ENCODE assay signal across 17 cellular contexts in genomic region chr13:21948781-21949474, GRCh38.
DNase-seq lines count a peak whose midpoint lies in the region; ATAC-seq, FAIRE-seq and TF ChIP-seq lines count a peak whose summit lies in the region.
"Had no signal": no experiment of that assay in that cellular context is flagged by ENCODE, and none has a peak within 500 bp of the region (broad histone marks: within the 10 kb centered on the region; RNA-seq: fewer than 3 reads in every experiment).

No MANE protein-coding gene starts in this region.

- BruUV-seq in GM12878 (replicated peaks; lab: Mats Ljungman, UMichigan): no TSS peak

- no peaks in the 10 kb centered on the region for H3K36me3 ChIP-seq in GM12878 (ENCODE audit: control insufficient read depth in 2 of 2, insufficient read depth in 2 of 2, low read length in 1 of 2)
- H3K36me3 ChIP-seq in CD4-positive, alpha-beta memory T cell (ENCODE audit: insufficient read depth, low read length): no peaks in the 10 kb centered on the region
- H3K36me3 ChIP-seq: breast epithelium, sigmoid colon, WERI-Rb-1 had no signal

- H3K4me3 Mint-ChIP-seq in CD4-positive, alpha-beta memory T cell: no peak overlapping the region
- H3K4me3 Mint-ChIP-seq: activated naive CD4-positive, alpha-beta T cell treated with anti-CD3 and anti-CD28 coated beads, Interleukin-2, amount 50 U/mL, for 24 hours; neural crest cell; stimulated activated effector memory CD8-positive, alpha-beta T cell treated with anti-CD3 and anti-CD28 coated beads, Interleukin-12 subunit alpha, Interleukin-12 subunit beta, amount 100 ng/mL, for 72 hours had no signal

- H3K4me3 ChIP-seq in GM12878: no peak overlapping the region
- H3K4me3 ChIP-seq in CD4-positive, alpha-beta memory T cell (ENCODE audit: low read length in 2 of 2): no peak overlapping the region
- H3K4me3 ChIP-seq: breast epithelium, sigmoid colon had no signal

- H3K9ac ChIP-seq in GM12878 (ENCODE audit: control insufficient read depth, insufficient read depth, low read length): no peak overlapping the region

- H3K9me3 Mint-ChIP-seq in CD4-positive, alpha-beta memory T cell: peaks cover 2 to 34% (median 21%) of the 10 kb centered on the region in 8 donors
- H3K9me3 Mint-ChIP-seq: activated naive CD4-positive, alpha-beta T cell treated with anti-CD3 and anti-CD28 coated beads, Interleukin-2, amount 50 U/mL, for 24 hours had no signal

- peak overlapping the region; percentile 7; the same call in 1 of the 2 replicates for H2AFZ ChIP-seq in GM12878 (ENCODE audit: control insufficient read depth, low read depth, low read length)

- WGBS in GM12878 (ENCODE audit: insufficient coverage, insufficient replicate concordance, low lambda C conversion rate, missing lambda C conversion rate): 1% methylated on average over 9 of the region's 15 CpGs

- H3K27ac ChIP-seq in GM12878 (ENCODE audit: control insufficient read depth, insufficient read depth): no peak overlapping the region
- H3K27ac ChIP-seq in CD4-positive, alpha-beta memory T cell (ENCODE audit: low read depth, low read length): no peak overlapping the region
- H3K27ac ChIP-seq: breast epithelium, sigmoid colon, WERI-Rb-1 had no signal

- intact Hi-C loops in GM12878 (cut with micrococcal nuclease; ENCODE audit: unreplicated experiment): no loop called here
- intact Hi-C loops in CD4-positive, alpha-beta memory T cell (cut with micrococcal nuclease): no loop called here

- H3K4me2 ChIP-seq in GM12878 (ENCODE audit: control insufficient read depth, insufficient read depth): no peak overlapping the region

- RAD21 ChIA-PET in GM12878 (lab: Charles Lee; ENCODE audit: unreplicated experiment): no interaction called here

- no peak for TF ChIP-seq EP300 in GM12878 (IDR thresholded peaks at IDR 0.05; ENCODE audit: borderline replicate concordance in 1 of 2, control insufficient read depth in 1 of 2, low read depth in 2 of 2, low read length in 2 of 2)

- POLR2A ChIA-PET in GM12878 (lab: Charles Lee): no interaction called here
- POLR2A ChIA-PET in CD4-positive, alpha-beta memory T cell (lab: Charles Lee; ENCODE audit: partially characterized antibody): no interaction called here

- TF ChIP-seq CTCF in GM12878 (IDR thresholded peaks at IDR 0.05 in 2 of 3, conservative IDR thresholded peaks at IDR 0.05 in 1 of 3; ENCODE audit: control insufficient read depth in 2 of 3, extremely low read depth in 1 of 3, insufficient read depth in 1 of 3, low read depth in 3 of 3, low read length in 3 of 3): no peak

- no peaks in the 10 kb centered on the region for H3K27me3 Mint-ChIP-seq in CD4-positive, alpha-beta memory T cell

- DNase-seq in GM12878 (ENCODE audit: low read depth, low spot score): no peak
- no peak for DNase-seq in CD4-positive, alpha-beta memory T cell
- no peak for DNase-seq in GM19240 (ENCODE audit: insufficient read length, low spot score)
- DNase-seq in activated CD4-positive, alpha-beta T cell treated with anti-CD3 and anti-CD28 coated beads, Interleukin-2, amount 50 U/mL, for 48 hours: no peak
- DNase-seq: NCI-H345; sigmoid colon; stimulated activated CD4-positive, alpha-beta T cell treated with anti-CD3 and anti-CD28 coated beads, Interleukin-4, amount 100 ng/mL, for 4 hours; WERI-Rb-1 had no signal

- H3K4me1 ChIP-seq in GM12878 (ENCODE audit: control insufficient read depth, insufficient read depth, low read length): no peaks in the 10 kb centered on the region; the same call in 1 of the 2 replicates
- no peaks in the 10 kb centered on the region for H3K4me1 ChIP-seq in CD4-positive, alpha-beta memory T cell (ENCODE audit: insufficient read depth, low read length)
- H3K4me1 ChIP-seq: breast epithelium, sigmoid colon had no signal

- no peak for TF ChIP-seq POLR2A in GM12878 (IDR thresholded peaks at IDR 0.05; ENCODE audit: low read depth, low read length)

- no peaks in the 10 kb centered on the region for H3K4me1 Mint-ChIP-seq in CD4-positive, alpha-beta memory T cell
- H3K4me1 Mint-ChIP-seq: neural crest cell; stimulated activated effector memory CD8-positive, alpha-beta T cell treated with anti-CD3 and anti-CD28 coated beads, Interleukin-12 subunit alpha, Interleukin-12 subunit beta, amount 100 ng/mL, for 72 hours had no signal

- TF ChIP-seq RAD21 in GM12878 (IDR thresholded peaks at IDR 0.05; ENCODE audit: insufficient read depth, low read depth, low read length): no peak

- CTCF ChIA-PET in GM12878 (lab: Yijun Ruan, JAX): interaction anchor here (0.6 kb wide), 1 partner anchor 42 kb away, joined by 5 read pairs; no protein-coding TSS in a partner anchor
- CTCF ChIA-PET in CD4-positive, alpha-beta memory T cell (lab: Charles Lee; ENCODE audit: partially characterized antibody): no interaction called here

- SMC1A ChIA-PET in GM12878 (lab: Charles Lee; ENCODE audit: uncharacterized antibody, unreplicated experiment): no interaction called here

- FAIRE-seq in GM12878 (lab: Jason Lieb, UNC): no peak
- FAIRE-seq: GM12891 had no signal

- ATAC-seq in GM18858 (IDR thresholded peaks at IDR 0.05; ENCODE audit: unreplicated experiment): peak; percentile 59
- peak; percentile 62 for ATAC-seq in GM21423 (IDR thresholded peaks at IDR 0.05; ENCODE audit: unreplicated experiment)
- peak; percentile 74 for ATAC-seq in HG03045 (IDR thresholded peaks at IDR 0.05; ENCODE audit: unreplicated experiment)
- no peak for ATAC-seq in GM12878
- ATAC-seq in GM18520 (IDR thresholded peaks at IDR 0.05; ENCODE audit: unreplicated experiment): no peak
- ATAC-seq: stimulated activated effector memory CD8-positive, alpha-beta T cell treated with anti-CD3 and anti-CD28 coated beads, Interleukin-12 subunit alpha, Interleukin-12 subunit beta, amount 100 ng/mL, for 72 hours had no signal

- no peaks in the 10 kb centered on the region for H3K27me3 ChIP-seq in GM12878 (replicated peaks in 1 of 2; ENCODE audit: control insufficient read depth in 2 of 2, insufficient read depth in 2 of 2, low read length in 1 of 2)
- H3K27me3 ChIP-seq in CD4-positive, alpha-beta memory T cell (ENCODE audit: insufficient read depth, low read length): no peaks in the 10 kb centered on the region
- H3K27me3 ChIP-seq: breast epithelium, sigmoid colon had no signal

- H3K36me3 Mint-ChIP-seq in CD4-positive, alpha-beta memory T cell: peaks cover 6 to 10% of the 10 kb centered on the region in 2 donors
- H3K36me3 Mint-ChIP-seq: stimulated activated effector memory CD8-positive, alpha-beta T cell treated with anti-CD3 and anti-CD28 coated beads, Interleukin-12 subunit alpha, Interleukin-12 subunit beta, amount 100 ng/mL, for 72 hours had no signal

- H3K79me2 ChIP-seq in GM12878 (ENCODE audit: control insufficient read depth, insufficient read depth, low read length): no peaks in the 10 kb centered on the region

- no peak overlapping the region for H3K27ac Mint-ChIP-seq in CD4-positive, alpha-beta memory T cell
- H3K27ac Mint-ChIP-seq: activated naive CD4-positive, alpha-beta T cell treated with anti-CD3 and anti-CD28 coated beads, Interleukin-2, amount 50 U/mL, for 24 hours; stimulated activated effector memory CD8-positive, alpha-beta T cell treated with anti-CD3 and anti-CD28 coated beads, Interleukin-12 subunit alpha, Interleukin-12 subunit beta, amount 100 ng/mL, for 72 hours had no signal

- in situ Hi-C loops in GM12878 (cut with MboI): no loop called here

- peaks cover 3% of the 10 kb centered on the region; the same call in 1 of the 3 replicates for H3K9me3 ChIP-seq in GM12878 (replicated peaks; ENCODE audit: control insufficient read depth, insufficient read depth, low read length)
- peaks cover 0 to 8% of the 10 kb centered on the region in 2 donors for H3K9me3 ChIP-seq in CD4-positive, alpha-beta memory T cell (ENCODE audit: control insufficient read depth in 1 of 2, low read length in 2 of 2)

- H4K20me1 ChIP-seq in GM12878 (ENCODE audit: control insufficient read depth, insufficient read depth): no peaks in the 10 kb centered on the region

TF ChIP-seq in GM12878, 131 proteins besides CTCF, POLR2A, EP300 and RAD21:
- no peak for TF ChIP-seq HDGF (IDR thresholded peaks at IDR 0.05)
- TF ChIP-seq E2F8 (IDR thresholded peaks at IDR 0.05; ENCODE audit: low read depth, partially characterized antibody): no peak
- TF ChIP-seq CHD1 (IDR thresholded peaks at IDR 0.05; ENCODE audit: low read depth, low read length): no peak
- no peak for TF ChIP-seq RBBP5 (conservative IDR thresholded peaks at IDR 0.05)
- TF ChIP-seq EZH2 (IDR thresholded peaks at IDR 0.05; ENCODE audit: borderline replicate concordance, control insufficient read depth, low read depth, low read length): no peak

Comparison
In these comparisons a context has a peak if more than half of its experiments do, and no peak if none do; other contexts are left out.
1. ATAC-seq: peak in GM18858 (single experiment), GM21423 (single experiment) and HG03045 (single experiment); none in GM12878 (single experiment) and GM18520 (single experiment).